In genomic region chrX:142702749-142703148, GRCh38 we compare ENCODE assay signal across 10 cellular contexts.
"Had no signal": no experiment of that assay in that cellular context is flagged by ENCODE, and none has a peak within 500 bp of the region (broad histone marks: within the 10 kb centered on the region; RNA-seq: fewer than 3 reads in every experiment).

No MANE protein-coding gene starts in this region.

- H3K4me3 ChIP-seq: GM23248, GM23338, HAP-1 had no signal

- H3K9me3 Mint-ChIP-seq: GM23338, HFFc6 had no signal

- H3K27ac Mint-ChIP-seq: GM23338, H9, HFFc6 had no signal

- H3K4me3 Mint-ChIP-seq: GM23338, H9, HFFc6 had no signal

- H3K4me1 ChIP-seq: HAP-1 had no signal

- FAIRE-seq: H1, H54 had no signal

- H3K4me1 Mint-ChIP-seq: GM23338, H9 had no signal

- H3K36me3 ChIP-seq: HAP-1 had no signal

- H3K9ac ChIP-seq: GM23248 had no signal

- H2AFZ ChIP-seq: GM23248, GM23338 had no signal

- H3K27ac ChIP-seq: GM23248 had no signal

- DNase-seq: GM23248, GOT3, H7, H9, HCEC 1CT, HFFc6 had no signal

- H3K4me2 ChIP-seq: GM23338 had no signal

- H3K9me3 ChIP-seq: HAP-1 had no signal
